ENCODE assay signal across 18 cellular contexts in genomic region chr11:103849366-103849765, GRCh38.
DNase-seq lines count a peak whose midpoint lies in the region; ATAC-seq and TF ChIP-seq lines count a peak whose summit lies in the region.
"Had no signal": no experiment of that assay in that cellular context is flagged by ENCODE, and none has a peak within 500 bp of the region (broad histone marks: within the 10 kb centered on the region; RNA-seq: fewer than 3 reads in every experiment).

No MANE protein-coding gene starts in this region.

- peaks cover 6% of the 10 kb centered on the region for H3K9me3 Mint-ChIP-seq in chondrocyte (ENCODE audit: low read depth)
- H3K9me3 Mint-ChIP-seq: H9 had no signal

- peaks cover 3% of the 10 kb centered on the region for H3K27me3 Mint-ChIP-seq in chondrocyte (ENCODE audit: low read depth)
- H3K27me3 Mint-ChIP-seq: CD4-positive, alpha-beta memory T cell had no signal

- no peaks in the 10 kb centered on the region for H3K36me3 Mint-ChIP-seq in chondrocyte (ENCODE audit: low read depth)
- H3K36me3 Mint-ChIP-seq: CD4-positive, alpha-beta memory T cell had no signal

- TF ChIP-seq CTCF in right atrium auricular region (IDR thresholded peaks at IDR 0.05) (no peak), chondrocyte (IDR thresholded peaks at IDR 0.05) (no peak), tibial artery (IDR thresholded peaks at IDR 0.05) (no peak)

- no peaks in the 10 kb centered on the region for H3K36me3 ChIP-seq in right atrium auricular region
- no peaks in the 10 kb centered on the region for H3K36me3 ChIP-seq in tibial artery

- intact Hi-C loops in Right ventricle myocardium inferior (cut with DNase I) (no loop called here), right cardiac atrium (cut with DNase I) (no loop called here), tibial artery (cut with DNase I; ENCODE audit: low total_unique reads) (no loop called here)

- no peak overlapping the region for H3K4me3 Mint-ChIP-seq in chondrocyte (ENCODE audit: unreplicated experiment)
- H3K4me3 Mint-ChIP-seq: CD4-positive, alpha-beta memory T cell; H9 had no signal

- H3K4me1 ChIP-seq in right atrium auricular region (no peaks in the 10 kb centered on the region), right cardiac atrium (ENCODE audit: control insufficient read depth, insufficient read depth, low read length) (peaks cover 9% of the 10 kb centered on the region), tibial artery (peaks cover 0 to 37% (median 15%) of the 10 kb centered on the region in 4 donors)

- H3K27ac Mint-ChIP-seq in chondrocyte (ENCODE audit: unreplicated experiment), result peak overlapping the region; percentile 19
- H3K27ac Mint-ChIP-seq: CD4-positive, alpha-beta memory T cell had no signal

- peaks cover 38% of the 10 kb centered on the region for H3K4me1 Mint-ChIP-seq in chondrocyte (ENCODE audit: low read depth)
- H3K4me1 Mint-ChIP-seq: CD4-positive, alpha-beta memory T cell had no signal

- peak; percentile 52 for ATAC-seq in Right ventricle myocardium inferior
- peak; percentile 35 to 73 for ATAC-seq in right cardiac atrium
- ATAC-seq in HG02981 (IDR thresholded peaks at IDR 0.05; ENCODE audit: unreplicated experiment), result no peak

- no peaks in the 10 kb centered on the region for H3K27me3 ChIP-seq in right atrium auricular region
- no peaks in the 10 kb centered on the region for H3K27me3 ChIP-seq in right cardiac atrium (ENCODE audit: control insufficient read depth, insufficient read depth)
- no peaks in the 10 kb centered on the region for H3K27me3 ChIP-seq in tibial artery

- no peak for DNase-seq in Right ventricle myocardium inferior (ENCODE audit: missing footprints)
- DNase-seq in right atrium auricular region (ENCODE audit: low spot score), result no peak
- no peak for DNase-seq in chondrocyte (ENCODE audit: low spot score)
- no peak for DNase-seq in right cardiac atrium
- DNase-seq in tibial artery, result no peak
- no peak for DNase-seq in cortex of kidney (lab: John Stamatoyannopoulos, UW)
- no peak for DNase-seq in NCI-H2171 treated with DMSO at 0.1 percent for 48 hours (lab: John Stamatoyannopoulos, UW)
- DNase-seq: 8988T; Calu3; CD4-positive, alpha-beta memory T cell; DMS53; H9; NCI-H1105; NCI-H1694; NCI-H446; NK-92 treated with Interleukin-12 subunit alpha and Interleukin-12 subunit beta, amount 100 ng/mL, for 24 hours had no signal

- no peak overlapping the region for H3K4me3 ChIP-seq in right atrium auricular region
- no peak overlapping the region for H3K4me3 ChIP-seq in right cardiac atrium (ENCODE audit: low read length)
- H3K4me3 ChIP-seq in tibial artery, result peak overlapping the region in 1 of 2 donors; percentile 19

- WGBS in right cardiac atrium, result 51% methylated on average over 3 of the region's 3 CpGs

- H3K27ac ChIP-seq in right atrium auricular region, result no peak overlapping the region
- H3K27ac ChIP-seq in right cardiac atrium (ENCODE audit: low read length), result peak overlapping the region; percentile 38
- peak overlapping the region; percentile 55 to 56 for H3K27ac ChIP-seq in tibial artery
- H3K27ac ChIP-seq: HL-60 had no signal

- H3K9me3 ChIP-seq in right atrium auricular region (no peaks in the 10 kb centered on the region), right cardiac atrium (ENCODE audit: control insufficient read depth, low read length) (no peaks in the 10 kb centered on the region), tibial artery (no peaks in the 10 kb centered on the region)

Comparison
In these comparisons a context has a peak if more than half of its experiments do, and no peak if none do; other contexts are left out.
1. H3K27ac ChIP-seq: peak in right cardiac atrium (single experiment) and tibial artery (2 of 2); none in right atrium auricular region (0 of 2).